ENCODE assay signal across 16 cellular contexts in genomic region chr10:19933772-19934171, GRCh38.
DNase-seq lines count a peak whose midpoint lies in the region; ATAC-seq and TF ChIP-seq lines count a peak whose summit lies in the region.
"Had no signal": no experiment of that assay in that cellular context is flagged by ENCODE, and none has a peak within 500 bp of the region (broad histone marks: within the 10 kb centered on the region; RNA-seq: fewer than 3 reads in every experiment).

No MANE protein-coding gene starts in this region.

- intact Hi-C loops in left ventricle myocardium inferior (cut with micrococcal nuclease) (no loop called here), left cardiac atrium (cut with DNase I) (no loop called here), tibial artery (cut with DNase I; ENCODE audit: low total_unique reads) (no loop called here)

- H3K27ac ChIP-seq in left ventricle myocardium inferior (replicated peaks) = peak overlapping the region; percentile 83
- H3K27ac ChIP-seq in VCaP = peak overlapping the region; percentile 88; the same call in 1 of the 2 replicates
- peak overlapping the region; percentile 31 to 52 for H3K27ac ChIP-seq in tibial artery
- H3K27ac ChIP-seq: 22Rv1; A549; BLaER1 treated with 17β-estradiol and CSF1 and Interleukin-3, amounts not matched to agents 10 nM and 100 nM; C4-2B had no signal

- H3K4me3 ChIP-seq in left ventricle myocardium inferior (no peak overlapping the region), tibial artery (no peak overlapping the region)
- H3K4me3 ChIP-seq: A549; BLaER1 treated with 17β-estradiol and CSF1 and Interleukin-3, amounts not matched to agents 10 nM and 100 nM; GM12878 had no signal

- no peaks in the 10 kb centered on the region for H3K36me3 ChIP-seq in left ventricle myocardium inferior
- no peaks in the 10 kb centered on the region for H3K36me3 ChIP-seq in tibial artery

- no peaks in the 10 kb centered on the region for H3K27me3 ChIP-seq in left ventricle myocardium inferior (ENCODE audit: low read depth)
- no peaks in the 10 kb centered on the region for H3K27me3 ChIP-seq in tibial artery
- H3K27me3 ChIP-seq: BLaER1 treated with 17β-estradiol and CSF1 and Interleukin-3, amounts not matched to agents 10 nM and 100 nM had no signal

- DNase-seq in left ventricle myocardium inferior (no peak), left cardiac atrium (no peak), tibial artery (no peak), NCI-H2171 (lab: John Stamatoyannopoulos, UW) (no peak)
- DNase-seq: AML-193; Caco-2; Calu3; CD4-positive, alpha-beta T cell; CD8-positive, alpha-beta T cell; DMS79 treated with DMSO at 0.1 percent for 48 hours had no signal

- H3K9me3 ChIP-seq in left ventricle myocardium inferior (replicated peaks) = no peaks in the 10 kb centered on the region
- no peaks in the 10 kb centered on the region for H3K9me3 ChIP-seq in tibial artery
- H3K9me3 ChIP-seq: A549, Caco-2 had no signal

- H3K4me1 ChIP-seq in left ventricle myocardium inferior = peaks cover 36% of the 10 kb centered on the region
- peaks cover 0 to 55% (median 35%) of the 10 kb centered on the region in 4 donors for H3K4me1 ChIP-seq in tibial artery
- H3K4me1 ChIP-seq: A549, Caco-2 had no signal

- no peak for ATAC-seq in left cardiac atrium
- ATAC-seq: A549; CD8-positive, alpha-beta T cell; GM12878 had no signal

- TF ChIP-seq CTCF in left ventricle myocardium inferior (IDR thresholded peaks at IDR 0.05; ENCODE audit: borderline replicate concordance) = no peak
- no peak for TF ChIP-seq CTCF in VCaP (conservative IDR thresholded peaks at IDR 0.05)
- TF ChIP-seq CTCF in tibial artery (IDR thresholded peaks at IDR 0.05) = no peak
